Comparison of ENCODE assay signal across 21 cellular contexts in genomic region chr7:142620375-142620774, GRCh38.
"Had no signal": no experiment of that assay in that cellular context is flagged by ENCODE, and none has a peak within 500 bp of the region (broad histone marks: within the 10 kb centered on the region; RNA-seq: fewer than 3 reads in every experiment).

No MANE protein-coding gene starts in this region.

- ATAC-seq: activated CD8-positive, alpha-beta memory T cell treated with anti-CD3 and anti-CD28 coated beads, Interleukin-2, amount 10 ng/mL, durations not matched to agents 7 days and 5 days; gastroesophageal sphincter; heart left ventricle; left lobe of liver; right cardiac atrium had no signal

- H3K36me3 ChIP-seq: ascending aorta, esophagus muscularis mucosa, gastroesophageal sphincter, heart left ventricle, prostate gland, thyroid gland, WERI-Rb-1 had no signal

- H3K36me3 Mint-ChIP-seq: activated CD8-positive, alpha-beta memory T cell treated with anti-CD3 and anti-CD28 coated beads, Interleukin-2, amount 10 ng/mL, durations not matched to agents 7 days and 5 days; mesothelial cell of epicardium had no signal

- DNase-seq: activated CD8-positive, alpha-beta memory T cell treated with anti-CD3 and anti-CD28 coated beads, Interleukin-2, amount 10 ng/mL, durations not matched to agents 7 days and 5 days; activated gamma-delta T cell; activated T-cell treated with anti-CD3 and anti-CD28 coated beads, Interleukin-2, amount 50 U/mL, for 48 hours; cerebellar nuclear complex; cortex of kidney; effector CD4-positive, alpha-beta T cell; heart left ventricle; kidney; right cardiac atrium; SK-N-SH; stimulated activated CD4-positive, alpha-beta T cell treated with anti-CD3 and anti-CD28 coated beads, Interleukin-2, amount 100 ng/mL, for 24 hours; stimulated activated naive CD4-positive, alpha-beta T cell treated with Interleukin-2 at 50 U/mL for 16 hours; thyroid gland; WERI-Rb-1 had no signal

- H3K27me3 ChIP-seq: ascending aorta, thyroid gland had no signal

- H3K4me3 ChIP-seq: ascending aorta, esophagus muscularis mucosa, gastroesophageal sphincter, heart left ventricle, lung, prostate gland, thyroid gland had no signal

- H3K4me1 ChIP-seq: ascending aorta, esophagus muscularis mucosa, gastroesophageal sphincter, heart left ventricle, prostate gland, thyroid gland had no signal

- H3K9me3 ChIP-seq: ascending aorta, esophagus muscularis mucosa, gastroesophageal sphincter, heart left ventricle, prostate gland, SK-N-SH, thyroid gland had no signal

- H3K27ac ChIP-seq: ascending aorta, esophagus muscularis mucosa, gastroesophageal sphincter, heart left ventricle, prostate gland, thyroid gland, WERI-Rb-1 had no signal

- H3K27ac Mint-ChIP-seq: activated CD8-positive, alpha-beta memory T cell treated with anti-CD3 and anti-CD28 coated beads, Interleukin-2, amount 10 ng/mL, durations not matched to agents 7 days and 5 days; mesothelial cell of epicardium had no signal

- H3K4me3 Mint-ChIP-seq: activated CD8-positive, alpha-beta memory T cell treated with anti-CD3 and anti-CD28 coated beads, Interleukin-2, amount 10 ng/mL, durations not matched to agents 7 days and 5 days; mesothelial cell of epicardium had no signal

- H3K9me3 Mint-ChIP-seq: mesothelial cell of epicardium had no signal

- H3K4me1 Mint-ChIP-seq: mesothelial cell of epicardium had no signal
